Comparison of ENCODE assay signal across 15 cellular contexts in genomic region chr4:72186714-72187113, GRCh38.
DNase-seq lines count a peak whose midpoint lies in the region; ATAC-seq and TF ChIP-seq lines count a peak whose summit lies in the region.
"Had no signal": no experiment of that assay in that cellular context is flagged by ENCODE, and none has a peak within 500 bp of the region (broad histone marks: within the 10 kb centered on the region; RNA-seq: fewer than 3 reads in every experiment).

No MANE protein-coding gene starts in this region.

- H3K4me3 ChIP-seq in psoas muscle (no peak overlapping the region), MM.1S (ENCODE audit: low read length) (no peak overlapping the region)
- H3K4me3 ChIP-seq: PC-9, stomach, uterus had no signal

- TF ChIP-seq CTCF in psoas muscle (IDR thresholded peaks at IDR 0.05) (no peak), MM.1S (IDR thresholded peaks at IDR 0.05; ENCODE audit: low read length) (no peak)

- intact Hi-C loops in psoas muscle (cut with DNase I), result no loop called here

- 82 to 100% (median 88%) methylated on average over 1 of the region's 1 CpG for WGBS in psoas muscle, 3 donors

- no peak overlapping the region for H3K9ac ChIP-seq in MM.1S (ENCODE audit: low read length)

- H3K36me3 ChIP-seq in psoas muscle (ENCODE audit: insufficient read depth in 1 of 2, low read depth in 1 of 2), result no peaks in the 10 kb centered on the region
- H3K36me3 ChIP-seq in MM.1S (replicated peaks; ENCODE audit: insufficient read depth, low read length), result no peaks in the 10 kb centered on the region
- H3K36me3 ChIP-seq: stomach, uterus had no signal

- DNase-seq in epidermal melanocyte (ENCODE audit: insufficient read length, low spot score), result no peak
- DNase-seq in psoas muscle, result no peak
- no peak for DNase-seq in MM.1S
- DNase-seq: activated CD8-positive, alpha-beta T cell treated with anti-CD3 and anti-CD28 coated beads for 36 hours; left ventricle myocardium superior; NCI-H1930; NCI-H69; PC-9; stimulated activated CD4-positive, alpha-beta T cell treated with anti-CD3 and anti-CD28 coated beads, Interleukin-12 subunit alpha, Interleukin-12 subunit beta, amount 100 ng/mL, for 4 hours; stomach; uterus had no signal

- ATAC-seq in GM18870 (IDR thresholded peaks at IDR 0.05; ENCODE audit: unreplicated experiment) (peak; percentile 88), GM21723 (IDR thresholded peaks at IDR 0.05; ENCODE audit: unreplicated experiment) (peak; percentile 83), HG03139 (IDR thresholded peaks at IDR 0.05; ENCODE audit: unreplicated experiment) (peak; percentile 50), psoas muscle (no peak), GM21423 (IDR thresholded peaks at IDR 0.05; ENCODE audit: unreplicated experiment) (no peak)
- ATAC-seq: activated CD8-positive, alpha-beta T cell treated with anti-CD3 and anti-CD28 coated beads for 36 hours; left ventricle myocardium superior had no signal

- H3K9me3 ChIP-seq in psoas muscle (no peaks in the 10 kb centered on the region), MM.1S (replicated peaks; ENCODE audit: insufficient read depth, low read length) (no peaks in the 10 kb centered on the region)
- H3K9me3 ChIP-seq: stomach, uterus had no signal

- no peaks in the 10 kb centered on the region for H3K4me1 ChIP-seq in psoas muscle
- no peaks in the 10 kb centered on the region for H3K4me1 ChIP-seq in MM.1S (ENCODE audit: low read length)
- H3K4me1 ChIP-seq: stomach, uterus had no signal

- H3K27ac ChIP-seq in psoas muscle (no peak overlapping the region), MM.1S (ENCODE audit: low read length) (no peak overlapping the region)
- H3K27ac ChIP-seq: PC-9, stomach, uterus had no signal

- H3K4me2 ChIP-seq in MM.1S (ENCODE audit: low read depth, low read length), result no peak overlapping the region
- H3K4me2 ChIP-seq: PC-9 had no signal

- H2AFZ ChIP-seq in MM.1S (ENCODE audit: low read length), result no peak overlapping the region
- H2AFZ ChIP-seq: PC-9 had no signal

- no peaks in the 10 kb centered on the region for H3F3A ChIP-seq in MM.1S (ENCODE audit: insufficient read depth, low read length)

- H3K27me3 ChIP-seq in psoas muscle (ENCODE audit: insufficient read depth in 3 of 3, low read length in 2 of 3) (no peaks in the 10 kb centered on the region), MM.1S (replicated peaks; ENCODE audit: insufficient read depth, low read length) (no peaks in the 10 kb centered on the region)
- H3K27me3 ChIP-seq: stomach, uterus had no signal

- no peaks in the 10 kb centered on the region for H3K9me2 ChIP-seq in MM.1S (replicated peaks; ENCODE audit: insufficient read depth, low read length)

- no peaks in the 10 kb centered on the region for H4K20me1 ChIP-seq in MM.1S (ENCODE audit: insufficient read depth, low read length)

- H3K79me2 ChIP-seq in MM.1S (ENCODE audit: low read length), result no peaks in the 10 kb centered on the region

Comparison
In these comparisons a context has a peak if more than half of its experiments do, and no peak if none do; other contexts are left out.
1. ATAC-seq: peak in GM18870 (single experiment), GM21723 (single experiment) and HG03139 (single experiment); none in psoas muscle (0 of 4) and GM21423 (single experiment).